Comparison of ENCODE assay signal across 19 cellular contexts in genomic region chr16:3328643-3329042, GRCh38. TPM values are rescaled to one million over a fixed set of nuclear protein-coding genes. Genes with fewer than 3 reads are reported as not detected.
DNase-seq lines count a peak whose midpoint lies in the region; ATAC-seq, FAIRE-seq and TF ChIP-seq lines count a peak whose summit lies in the region.
"Had no signal": no experiment of that assay in that cellular context is flagged by ENCODE, and none has a peak within 500 bp of the region (broad histone marks: within the 10 kb centered on the region; RNA-seq: fewer than 3 reads in every experiment).

No MANE protein-coding gene starts in this region.

- H3K4me1 ChIP-seq in small intestine (ENCODE audit: control insufficient read depth in 2 of 2, insufficient read depth in 1 of 2, low read depth in 1 of 2, low read length in 1 of 2) = no peaks in the 10 kb centered on the region
- H3K4me1 ChIP-seq in CD8-positive, alpha-beta T cell (ENCODE audit: insufficient read depth, low read length) = no peaks in the 10 kb centered on the region
- H3K4me1 ChIP-seq: BLaER1 treated with 17β-estradiol and CSF1 and Interleukin-3, amounts not matched to agents 10 nM and 100 nM had no signal

- no peak overlapping the region for H3K4me3 ChIP-seq in bronchial epithelial cell (ENCODE audit: low read depth, low read length)
- H3K4me3 ChIP-seq in small intestine (ENCODE audit: low read depth in 1 of 2, low read length in 2 of 2) = no peak overlapping the region
- no peak overlapping the region for H3K4me3 ChIP-seq in CD8-positive, alpha-beta T cell (ENCODE audit: low read depth, low read length)
- H3K4me3 ChIP-seq: BLaER1 treated with 17β-estradiol and CSF1 and Interleukin-3, amounts not matched to agents 10 nM and 100 nM; GM12878; GM23338 had no signal

- no peaks in the 10 kb centered on the region for H3K9me3 ChIP-seq in small intestine (ENCODE audit: control insufficient read depth, low read depth)
- H3K9me3 ChIP-seq in CD8-positive, alpha-beta T cell (ENCODE audit: low read length) = no peaks in the 10 kb centered on the region

- H3K9me3 Mint-ChIP-seq in HFFc6 = peaks cover 4% of the 10 kb centered on the region; the same call in 1 of the 2 replicates
- H3K9me3 Mint-ChIP-seq in CD8-positive, alpha-beta T cell = peaks cover 7% of the 10 kb centered on the region
- peaks cover 23% of the 10 kb centered on the region for H3K9me3 Mint-ChIP-seq in activated naive CD4-positive, alpha-beta T cell treated with anti-CD3 and anti-CD28 coated beads for 36 hours

- H3K4me3 Mint-ChIP-seq in HFFc6 = no peak overlapping the region
- H3K4me3 Mint-ChIP-seq in CD8-positive, alpha-beta T cell = no peak overlapping the region
- H3K4me3 Mint-ChIP-seq in activated naive CD4-positive, alpha-beta T cell treated with anti-CD3 and anti-CD28 coated beads for 36 hours = no peak overlapping the region
- H3K4me3 Mint-ChIP-seq: CD4-positive, CD25-positive, alpha-beta regulatory T cell; GM23338 had no signal

- H3K36me3 Mint-ChIP-seq in HFFc6 (ENCODE audit: low read depth) = peaks cover 6% of the 10 kb centered on the region
- peaks cover 11% of the 10 kb centered on the region for H3K36me3 Mint-ChIP-seq in CD8-positive, alpha-beta T cell
- peaks cover 1% of the 10 kb centered on the region for H3K36me3 Mint-ChIP-seq in activated naive CD4-positive, alpha-beta T cell treated with anti-CD3 and anti-CD28 coated beads for 36 hours (ENCODE audit: low read depth)

- H3K4me1 Mint-ChIP-seq in HFFc6 (ENCODE audit: low read depth) = no peaks in the 10 kb centered on the region
- no peaks in the 10 kb centered on the region for H3K4me1 Mint-ChIP-seq in CD8-positive, alpha-beta T cell (ENCODE audit: low read depth)
- H3K4me1 Mint-ChIP-seq in activated naive CD4-positive, alpha-beta T cell treated with anti-CD3 and anti-CD28 coated beads for 36 hours (ENCODE audit: low read depth) = no peaks in the 10 kb centered on the region
- H3K4me1 Mint-ChIP-seq: CD4-positive, CD25-positive, alpha-beta regulatory T cell; GM23338 had no signal

- 18 to 39% (median 24%) methylated on average over 2 of the region's 2 CpGs for WGBS in small intestine, 3 donors

- CTCF ChIA-PET in CD8-positive, alpha-beta T cell (lab: Charles Lee) = no interaction called here
- CTCF ChIA-PET in activated naive CD4-positive, alpha-beta T cell treated with anti-CD3 and anti-CD28 coated beads for 36 hours (lab: Charles Lee) = interaction anchor here (0.6 kb wide), 1 partner anchor 868 kb away, joined by 3 read pairs; no protein-coding TSS in a partner anchor

- DNase-seq in HuH-7 (ENCODE audit: low spot score) (peak; percentile 15), bronchial epithelial cell (ENCODE audit: low read depth) (no peak), left lobe of liver (ENCODE audit: low spot score) (peak; percentile 45), small intestine (peak; percentile 89), HFFc6 (no peak)
- no peak for DNase-seq in CD8-positive, alpha-beta T cell
- DNase-seq in activated naive CD4-positive, alpha-beta T cell treated with anti-CD3 and anti-CD28 coated beads for 36 hours = no peak
- DNase-seq: ACHN; CD4-positive, CD25-positive, alpha-beta regulatory T cell; DMS79; H7; IMR-90 had no signal

- H3K27me3 Mint-ChIP-seq in HFFc6 (ENCODE audit: insufficient read depth) = no peaks in the 10 kb centered on the region; the same call in 1 of the 2 replicates
- peaks cover 2% of the 10 kb centered on the region for H3K27me3 Mint-ChIP-seq in CD8-positive, alpha-beta T cell (ENCODE audit: low read depth)
- no peaks in the 10 kb centered on the region for H3K27me3 Mint-ChIP-seq in activated naive CD4-positive, alpha-beta T cell treated with anti-CD3 and anti-CD28 coated beads for 36 hours (ENCODE audit: low read depth)

- FAIRE-seq in bronchial epithelial cell (lab: Jason Lieb, UNC) = peak; percentile 7
- no peak for FAIRE-seq in small intestine (lab: Jason Lieb, UNC)
- FAIRE-seq: GM12878, GM18507 had no signal

- peak overlapping the region in 1 of 2 donors; percentile 36 for H3K27ac ChIP-seq in small intestine (ENCODE audit: low read depth in 1 of 2, low read length in 1 of 2)
- H3K27ac ChIP-seq in CD8-positive, alpha-beta T cell (ENCODE audit: low read depth, low read length) = no peak overlapping the region
- H3K27ac ChIP-seq: BLaER1 treated with 17β-estradiol and CSF1 and Interleukin-3, amounts not matched to agents 10 nM and 100 nM had no signal

- no peak overlapping the region for H3K27ac Mint-ChIP-seq in HFFc6
- no peak overlapping the region for H3K27ac Mint-ChIP-seq in CD8-positive, alpha-beta T cell
- no peak overlapping the region for H3K27ac Mint-ChIP-seq in activated naive CD4-positive, alpha-beta T cell treated with anti-CD3 and anti-CD28 coated beads for 36 hours
- H3K27ac Mint-ChIP-seq: CD4-positive, CD25-positive, alpha-beta regulatory T cell; GM23338 had no signal

- POLR2A ChIA-PET in CD8-positive, alpha-beta T cell (lab: Charles Lee) = no interaction called here

- intact Hi-C loops in CD8-positive, alpha-beta T cell (cut with DNase I, micrococcal nuclease) = no loop called here
- intact Hi-C loops in activated naive CD4-positive, alpha-beta T cell treated with anti-CD3 and anti-CD28 coated beads for 36 hours (cut with micrococcal nuclease) = no loop called here

- H3K36me3 ChIP-seq in bronchial epithelial cell (ENCODE audit: control insufficient read depth, insufficient read depth, low read length) = no peaks in the 10 kb centered on the region
- H3K36me3 ChIP-seq in small intestine (ENCODE audit: control insufficient read depth in 2 of 2, insufficient read depth in 2 of 2, low read length in 2 of 2) = no peaks in the 10 kb centered on the region
- H3K36me3 ChIP-seq in CD8-positive, alpha-beta T cell (ENCODE audit: insufficient read depth, low read length) = no peaks in the 10 kb centered on the region

- H3K27me3 ChIP-seq in bronchial epithelial cell (ENCODE audit: control insufficient read depth, insufficient read depth, low read length) (no peaks in the 10 kb centered on the region), small intestine (ENCODE audit: control insufficient read depth in 2 of 2, insufficient read depth in 2 of 2, low read length in 2 of 2) (no peaks in the 10 kb centered on the region)
- no peaks in the 10 kb centered on the region for H3K27me3 ChIP-seq in CD8-positive, alpha-beta T cell (ENCODE audit: insufficient read depth, low read length)
- H3K27me3 ChIP-seq: BLaER1 treated with 17β-estradiol and CSF1 and Interleukin-3, amounts not matched to agents 10 nM and 100 nM had no signal

- peak; percentile 69 for ATAC-seq in left lobe of liver
- ATAC-seq in HG03097 (IDR thresholded peaks at IDR 0.05; ENCODE audit: low FRiP score, unreplicated experiment) = no peak
- no peak for ATAC-seq in CD8-positive, alpha-beta T cell
- ATAC-seq: GM12878, GM23338 had no signal

- TF ChIP-seq CTCF in bronchial epithelial cell (IDR thresholded peaks at IDR 0.05; ENCODE audit: insufficient read depth, low read length, severe bottlenecking) (no peak), HFFc6 (IDR thresholded peaks at IDR 0.05) (no peak)
- no peak for TF ChIP-seq CTCF in CD8-positive, alpha-beta T cell (IDR thresholded peaks at IDR 0.05)

RNA-seq across cellular contexts. Expression of gene ZNF75A, which starts 23.3 kb away (rescaled TPM):
- total RNA-seq in bronchial epithelial cell (22.9 and 23.2 TPM in 2 replicates), left lobe of liver (10.2 TPM)
- 10 to 100 TPM; 12.2 to 18.1 (median 15.9) TPM for polyA plus RNA-seq in small intestine
- total RNA-seq in HFFc6 (2021; fragmentation: NEBNext Ultra II Directional; extraction: Animal tissue kit (Norgen Biotek cat#: 25700)) = 10 to 100 TPM; 12.7 to 16.6 (median 14.4) TPM
- 10 to 100 TPM; 59.6 to 61.3 TPM for total RNA-seq in CD8-positive, alpha-beta T cell
- 10 to 100 TPM; 10.5 to 12.4 TPM for total RNA-seq in activated naive CD4-positive, alpha-beta T cell treated with anti-CD3 and anti-CD28 coated beads for 36 hours

RNA-seq across cellular contexts. Expression of gene TIGD7, which starts 23.4 kb away (rescaled TPM):
- 2.4 and 5.5 TPM in 2 replicates for total RNA-seq in bronchial epithelial cell
- 1.6 TPM for total RNA-seq in left lobe of liver
- 1 to 10 TPM in 2 of 3 donors, under 1 TPM in 1; 0.89 to 2.2 (median 1.6) TPM for polyA plus RNA-seq in small intestine
- 1 to 10 TPM; 2.9 to 4.2 (median 3.5) TPM for total RNA-seq in HFFc6 (2021; fragmentation: NEBNext Ultra II Directional; extraction: Animal tissue kit (Norgen Biotek cat#: 25700))
- 1 to 10 TPM; 4.1 to 4.2 TPM for total RNA-seq in CD8-positive, alpha-beta T cell
- 1 to 10 TPM; 3.8 to 4.1 TPM for total RNA-seq in activated naive CD4-positive, alpha-beta T cell treated with anti-CD3 and anti-CD28 coated beads for 36 hours

RNA-seq across cellular contexts. Expression of gene OR2C1, which starts 27.0 kb away (rescaled TPM):
- total RNA-seq in bronchial epithelial cell (not detected in 2 replicates), left lobe of liver (not detected)
- polyA plus RNA-seq in small intestine = under 1 TPM in 1 of 3 donors, not detected in 2; 0.04 TPM
- not detected for total RNA-seq in HFFc6 (2021; fragmentation: NEBNext Ultra II Directional; extraction: Animal tissue kit (Norgen Biotek cat#: 25700))
- total RNA-seq in CD8-positive, alpha-beta T cell = not detected
- not detected for total RNA-seq in activated naive CD4-positive, alpha-beta T cell treated with anti-CD3 and anti-CD28 coated beads for 36 hours
- total RNA-seq: A172; CD4-positive, CD25-positive, alpha-beta regulatory T cell; G401; GM23338; H7 had no signal
- polyA plus RNA-seq: GM23338 had no signal

RNA-seq across cellular contexts. Expression of gene ZNF263, which starts 45.4 kb away (rescaled TPM):
- total RNA-seq in bronchial epithelial cell = 46.6 and 60.6 TPM in 2 replicates
- 8.4 TPM for total RNA-seq in left lobe of liver
- 10 to 100 TPM; 11.0 to 15.9 (median 12.4) TPM for polyA plus RNA-seq in small intestine
- total RNA-seq in HFFc6 (2021; fragmentation: NEBNext Ultra II Directional; extraction: Animal tissue kit (Norgen Biotek cat#: 25700)) = 10 to 100 TPM; 19.7 to 24.5 (median 20.8) TPM
- total RNA-seq in CD8-positive, alpha-beta T cell = 10 to 100 TPM; 44.2 to 49.0 TPM
- 10 to 100 TPM in 1 of 2 experiments, 1 to 10 TPM in 1; 9.1 to 12.2 TPM for total RNA-seq in activated naive CD4-positive, alpha-beta T cell treated with anti-CD3 and anti-CD28 coated beads for 36 hours

Comparison
In these comparisons a context has a peak if more than half of its experiments do, and no peak if none do; other contexts are left out.
1. DNase-seq: peak in HuH-7 (single experiment), left lobe of liver (single experiment) and small intestine (single experiment); none in bronchial epithelial cell (single experiment), HFFc6 (single experiment), CD8-positive, alpha-beta T cell (0 of 7) and activated naive CD4-positive, alpha-beta T cell treated with anti-CD3 and anti-CD28 coated beads for 36 hours (single experiment).